Comparison of ENCODE assay signal across 8 cellular contexts in the genomic region with DNA sequence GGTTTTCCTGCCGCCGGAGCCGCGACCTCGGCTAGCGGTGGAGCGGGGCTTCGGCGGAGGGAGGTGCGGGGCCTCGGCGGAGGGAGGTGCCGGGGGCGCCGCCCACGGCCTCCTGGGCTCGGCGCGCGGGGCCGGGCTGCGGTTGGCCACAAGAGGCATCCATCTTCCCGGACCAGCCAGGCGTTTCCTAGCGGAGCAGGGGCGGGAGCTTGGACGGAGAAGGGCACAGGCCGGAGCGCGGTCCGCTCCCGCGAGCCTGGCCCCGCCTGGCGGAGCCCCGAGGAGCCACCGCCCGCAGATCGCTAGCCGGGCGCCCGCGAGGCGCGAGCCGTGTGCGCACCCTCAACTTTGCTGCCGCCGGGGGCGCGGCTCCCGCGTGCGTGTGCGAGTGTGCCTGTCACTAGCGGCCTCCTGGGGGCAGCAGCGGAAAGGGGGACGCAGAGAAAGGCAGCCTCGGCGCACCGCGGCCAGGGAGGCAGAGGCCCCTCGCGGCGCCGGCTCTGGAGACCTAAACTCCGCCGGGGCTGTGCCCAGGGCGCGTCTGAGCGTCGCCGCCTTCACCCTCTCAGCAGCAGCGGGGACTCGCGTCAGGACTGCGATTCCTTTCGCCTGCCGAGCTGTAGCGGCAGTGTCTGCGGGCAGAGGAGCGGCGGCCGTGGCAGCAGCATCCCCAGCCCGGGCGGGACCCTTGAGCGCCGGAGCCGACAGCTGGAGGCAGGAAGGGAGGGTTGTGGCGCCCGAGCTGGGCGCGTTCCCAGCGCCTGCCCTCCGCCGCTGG.
A peak's percentile ranks its signal among the peaks of the same experiment; 100 is the strongest.
DNase-seq lines count a peak whose midpoint lies in the region; ATAC-seq and TF ChIP-seq lines count a peak whose summit lies in the region.

No MANE protein-coding gene starts in this region.

- ATAC-seq in HG02884 (IDR thresholded peaks at IDR 0.05; ENCODE audit: unreplicated experiment): peak; percentile 94

- peak; percentile 97 for TF ChIP-seq CTCF in GM13977 (IDR thresholded peaks at IDR 0.05; ENCODE audit: extremely low read depth, insufficient read depth, missing control alignments)

- peak; percentile 94 for DNase-seq in GM13977 (ENCODE audit: low spot score)
- peak; percentile 70 for DNase-seq in NCI-H1694 treated with DMSO at 0.1 percent for 48 hours (lab: John Stamatoyannopoulos, UW)
- peak; percentile 53 for DNase-seq in T-helper 9 cell
- peak; percentile 98 for DNase-seq in astrocyte of the hippocampus (ENCODE audit: low read depth, low spot score)
- DNase-seq in hypothalamus (lab: John Stamatoyannopoulos, UW): peak; percentile 20 to 98 (median 90)
- peak; percentile 96 for DNase-seq in retina
- no peak for DNase-seq in KG1 (lab: John Stamatoyannopoulos, UW)

- in situ Hi-C loops in GM13977 (cut with MboI; ENCODE audit: low pct_unique_long_range_greater_than_20kb, low sequenced_read_pairs, unreplicated experiment): loop anchor here (25.0 kb wide), 1 partner anchor 543 kb away; the partner anchor contains the start of gene C12orf56
